ENCODE assay signal across 1 cellular context in genomic region chr1:86914635-86914997, GRCh38.
TF ChIP-seq lines count a peak whose summit lies in the region.

Gene HS2ST1, plus strand, starts transcription at chr1:86914635.

TF ChIP-seq in SK-N-SH treated with all-trans-retinoic acid at 6 μM for 48 hours, 23 proteins besides CTCF, POLR2A, EP300 and RAD21 (continued from another document):
- TF ChIP-seq, protein P1, sequence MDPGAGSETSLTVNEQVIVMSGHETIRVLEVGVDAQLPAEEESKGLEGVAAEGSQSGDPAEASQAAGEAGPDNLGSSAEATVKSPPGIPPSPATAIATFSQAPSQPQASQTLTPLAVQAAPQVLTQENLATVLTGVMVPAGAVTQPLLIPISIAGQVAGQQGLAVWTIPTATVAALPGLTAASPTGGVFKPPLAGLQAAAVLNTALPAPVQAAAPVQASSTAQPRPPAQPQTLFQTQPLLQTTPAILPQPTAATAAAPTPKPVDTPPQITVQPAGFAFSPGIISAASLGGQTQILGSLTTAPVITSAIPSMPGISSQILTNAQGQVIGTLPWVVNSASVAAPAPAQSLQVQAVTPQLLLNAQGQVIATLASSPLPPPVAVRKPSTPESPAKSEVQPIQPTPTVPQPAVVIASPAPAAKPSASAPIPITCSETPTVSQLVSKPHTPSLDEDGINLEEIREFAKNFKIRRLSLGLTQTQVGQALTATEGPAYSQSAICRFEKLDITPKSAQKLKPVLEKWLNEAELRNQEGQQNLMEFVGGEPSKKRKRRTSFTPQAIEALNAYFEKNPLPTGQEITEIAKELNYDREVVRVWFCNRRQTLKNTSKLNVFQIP (CRISPR knock-in tag; IDR thresholded peaks at IDR 0.05; ENCODE audit: borderline replicate concordance, low read depth): no peak
